Comparison of ENCODE assay signal across 8 cellular contexts in the genomic region with DNA sequence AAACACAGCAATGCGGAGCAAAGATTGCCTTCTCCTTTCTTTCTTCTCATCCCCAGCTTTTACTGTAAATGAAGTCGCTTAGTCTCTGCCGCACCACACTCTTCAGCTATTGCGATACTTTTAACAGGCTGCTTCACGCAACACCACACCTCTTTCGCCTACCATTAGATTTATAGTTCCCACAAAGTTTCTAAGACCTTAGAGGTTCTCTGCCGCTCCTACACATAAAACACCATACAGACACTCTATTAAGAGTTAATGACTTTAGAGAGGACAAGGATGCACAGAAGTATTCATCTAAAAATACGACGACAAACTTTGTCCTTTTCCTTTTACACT. TPM values are rescaled to one million over a fixed set of nuclear protein-coding genes. Genes with fewer than 3 reads are reported as not detected.
DNase-seq lines count a peak whose midpoint lies in the region; ATAC-seq, FAIRE-seq and TF ChIP-seq lines count a peak whose summit lies in the region.

No MANE protein-coding gene starts in this region.

- peaks cover 3% of the 10 kb centered on the region for H3K9me3 Mint-ChIP-seq in T-helper 2 cell treated with Interferon-gamma antibody and Interleukin-4, amounts not matched to agents 5 μg/mL and 100 μg/mL, for 36 hours

- H4K20me1 ChIP-seq in BLaER1 = peaks cover 33% of the 10 kb centered on the region

- H3K36me3 ChIP-seq in BLaER1 (peaks cover 32% of the 10 kb centered on the region), pancreas (no peaks in the 10 kb centered on the region)

- peak overlapping the region; percentile 87 for H3K4me2 ChIP-seq in BLaER1

- intact Hi-C loops in pancreas (cut with DNase I) = no loop called here

- H3K9me3 ChIP-seq in BLaER1 = no peaks in the 10 kb centered on the region
- no peaks in the 10 kb centered on the region for H3K9me3 ChIP-seq in pancreas

- H3K27ac ChIP-seq in BLaER1 (peak overlapping the region; percentile 96), foreskin keratinocyte (peak overlapping the region; percentile 61), pancreas (peak overlapping the region; percentile 65 to 82 (median 72))

- peaks cover 23% of the 10 kb centered on the region for H3K4me1 ChIP-seq in BLaER1
- peaks cover 19% of the 10 kb centered on the region for H3K4me1 ChIP-seq in foreskin keratinocyte
- H3K4me1 ChIP-seq in pancreas = peaks cover 5 to 16% (median 12%) of the 10 kb centered on the region in 3 donors

- peak overlapping the region; percentile 89 for H3K9ac ChIP-seq in BLaER1

- H3K27me3 ChIP-seq in BLaER1 = no peaks in the 10 kb centered on the region
- no peaks in the 10 kb centered on the region for H3K27me3 ChIP-seq in foreskin keratinocyte
- H3K27me3 ChIP-seq in pancreas = no peaks in the 10 kb centered on the region

- no peaks in the 10 kb centered on the region for H3K27me3 Mint-ChIP-seq in T-helper 2 cell treated with Interferon-gamma antibody and Interleukin-4, amounts not matched to agents 5 μg/mL and 100 μg/mL, for 36 hours (ENCODE audit: low read depth)

- H3K4me3 Mint-ChIP-seq in T-helper 2 cell treated with Interferon-gamma antibody and Interleukin-4, amounts not matched to agents 5 μg/mL and 100 μg/mL, for 36 hours = peak overlapping the region; percentile 92

- peak; percentile 41 for ATAC-seq in GM19324 (IDR thresholded peaks at IDR 0.05; ENCODE audit: low FRiP score, unreplicated experiment)
- peak; percentile 57 for ATAC-seq in HG03175 (IDR thresholded peaks at IDR 0.05; ENCODE audit: unreplicated experiment)
- peak; percentile 47 for ATAC-seq in foreskin keratinocyte
- peak in 3 of 4 donors; percentile 33 to 42 (median 38) for ATAC-seq in pancreas

- TF ChIP-seq CTCF in foreskin keratinocyte (conservative IDR thresholded peaks at IDR 0.05) (no peak), pancreas (IDR thresholded peaks at IDR 0.05) (no peak)

- WGBS in pancreas, 2 donors = 1 to 2% methylated on average over 9 of the region's 9 CpGs

- FAIRE-seq in pancreas (lab: Jason Lieb, UNC) = no peak

- H3K4me3 ChIP-seq in BLaER1 = peak overlapping the region; percentile 94
- peak overlapping the region; percentile 69 to 90 (median 83) for H3K4me3 ChIP-seq in pancreas

- DNase-seq in T-helper 2 cell treated with Interferon-gamma antibody and Interleukin-4, amounts not matched to agents 5 μg/mL and 100 μg/mL, for 36 hours (ENCODE audit: low spot score) = no peak
- DNase-seq in foreskin keratinocyte (peak in 1 of 2 donors; percentile 48), pancreas (no peak), mesenteric fat pad (ENCODE audit: low spot score) (no peak), NCI-H345 treated with DMSO at 0.1 percent for 48 hours (lab: John Stamatoyannopoulos, UW; ENCODE audit: unreplicated experiment) (no peak)

- peak overlapping the region; percentile 95 for H3K27ac Mint-ChIP-seq in T-helper 2 cell treated with Interferon-gamma antibody and Interleukin-4, amounts not matched to agents 5 μg/mL and 100 μg/mL, for 36 hours

- peaks cover 12% of the 10 kb centered on the region for H3K36me3 Mint-ChIP-seq in T-helper 2 cell treated with Interferon-gamma antibody and Interleukin-4, amounts not matched to agents 5 μg/mL and 100 μg/mL, for 36 hours (ENCODE audit: low read depth)

- peaks cover 20% of the 10 kb centered on the region for H3K4me1 Mint-ChIP-seq in T-helper 2 cell treated with Interferon-gamma antibody and Interleukin-4, amounts not matched to agents 5 μg/mL and 100 μg/mL, for 36 hours (ENCODE audit: low read depth)

RNA-seq across cellular contexts. Expression of a gene that starts 0.6 kb away (rescaled TPM):
- total RNA-seq in foreskin keratinocyte (19.6 and 19.9 TPM in 2 replicates), pancreas (10 to 100 TPM; 13.7 to 24.5 (median 18.7) TPM), mesenteric fat pad (37.3 TPM)
- polyA plus RNA-seq in foreskin keratinocyte (3.8 and 4.1 TPM in 2 replicates), pancreas (1 to 10 TPM; 1.7 to 2.4 TPM)

RNA-seq across cellular contexts. Expression of a gene that starts 34.4 kb away (rescaled TPM):
- total RNA-seq in foreskin keratinocyte (5.4 and 6.1 TPM in 2 replicates), pancreas (1 to 10 TPM; 3.3 to 7.9 (median 4.9) TPM), mesenteric fat pad (4.3 TPM)
- polyA plus RNA-seq in foreskin keratinocyte (3.3 TPM in 2 replicates), pancreas (1 to 10 TPM; 5.1 to 5.5 TPM)
